ENCODE assay signal across 7 cellular contexts in genomic region chr4:153684182-153685073, GRCh38. TPM values are rescaled to one million over a fixed set of nuclear protein-coding genes. Genes with fewer than 3 reads are reported as not detected.
DNase-seq lines count a peak whose midpoint lies in the region; ATAC-seq and TF ChIP-seq lines count a peak whose summit lies in the region.

TSS of gene TLR2 (plus strand) at chr4:153684280. CDS start at chr4:153702908, 18,628 bp downstream.

- intact Hi-C loops in PC-9 (cut with micrococcal nuclease; ENCODE audit: unreplicated experiment): no loop called here
- intact Hi-C loops in cardiac septum (cut with DNase I): no loop called here
- intact Hi-C loops in upper lobe of right lung (cut with DNase I): no loop called here

- no TSS peak for BruUV-seq in PC-9 (replicated peaks; lab: Mats Ljungman, UMichigan)

- H2AFZ ChIP-seq in PC-9: peak within 1 kb of the TSS; percentile 90

- DNase-seq in PC-9 (peak in 1 of 2 experiments; percentile 50), cardiac septum (ENCODE audit: low spot score) (peak; percentile 96), progenitor cell of endocrine pancreas (ENCODE audit: low spot score, unreplicated experiment) (peak; percentile 51), upper lobe of right lung (peak; percentile 94)
- peak; percentile 73 for DNase-seq in activated naive CD4-positive, alpha-beta T cell treated with Interleukin-2 at 50 U/mL for 16 hours

- peaks cover 42% of the 10 kb centered on the region for H3K27me3 Mint-ChIP-seq in progenitor cell of endocrine pancreas

- H3K4me2 ChIP-seq in PC-9: peak within 1 kb of the TSS; percentile 93

- peak within 1 kb of the TSS; percentile 74 for H3K4me3 Mint-ChIP-seq in progenitor cell of endocrine pancreas (ENCODE audit: low read depth)

- peaks cover 16% of the 10 kb centered on the region for H3K36me3 Mint-ChIP-seq in progenitor cell of endocrine pancreas (ENCODE audit: insufficient read depth)

- H3K9me2 ChIP-seq in PC-9 (ENCODE audit: insufficient read depth): no peaks in the 10 kb centered on the region

- CTCF ChIA-PET in PC-9 (lab: Charles Lee): interaction anchor here (0.7 kb wide), 1 partner anchor 1858 kb away, joined by 3 read pairs; no protein-coding TSS in a partner anchor

- TF ChIP-seq CTCF in PC-9 (conservative IDR thresholded peaks at IDR 0.05) (no peak), progenitor cell of endocrine pancreas (IDR thresholded peaks at IDR 0.05; ENCODE audit: unreplicated experiment) (peak; percentile 7), upper lobe of right lung (IDR thresholded peaks at IDR 0.05) (no peak)

- H3K36me3 ChIP-seq in PC-9 (ENCODE audit: low read depth) (no peaks in the 10 kb centered on the region), upper lobe of right lung (peaks cover 13% of the 10 kb centered on the region)

- H3K9me3 ChIP-seq in PC-9 (ENCODE audit: insufficient read depth, low read depth) (no peaks in the 10 kb centered on the region), upper lobe of right lung (peaks cover 9% of the 10 kb centered on the region)

- POLR2A ChIA-PET in PC-9 (lab: Charles Lee; ENCODE audit: unreplicated experiment): interaction anchor here (0.6 kb wide), 1 partner anchor 83 kb away, joined by 8 read pairs; no protein-coding TSS in a partner anchor

- H3K27me3 ChIP-seq in PC-9 (ENCODE audit: insufficient read depth, low read depth): no peaks in the 10 kb centered on the region; the same call in 1 of the 2 replicates
- no peaks in the 10 kb centered on the region for H3K27me3 ChIP-seq in upper lobe of right lung

- H4K20me1 ChIP-seq in PC-9 (ENCODE audit: insufficient read depth): no peaks in the 10 kb centered on the region

- no peaks in the 10 kb centered on the region for H3K79me2 ChIP-seq in PC-9 (ENCODE audit: low read depth)

- H3K4me1 ChIP-seq in PC-9 (replicated peaks; ENCODE audit: insufficient read depth) (no peaks in the 10 kb centered on the region), upper lobe of right lung (peaks cover 10% of the 10 kb centered on the region)

- H3K4me3 ChIP-seq in PC-9 (peak within 1 kb of the TSS; percentile 69), upper lobe of right lung (peak within 1 kb of the TSS; percentile 65)

- no peaks in the 10 kb centered on the region for H3F3A ChIP-seq in PC-9 (ENCODE audit: insufficient read depth, low read depth)

- peak within 1 kb of the TSS; percentile 19 for H3K27ac Mint-ChIP-seq in progenitor cell of endocrine pancreas

- peaks cover 10% of the 10 kb centered on the region for H3K9me3 Mint-ChIP-seq in progenitor cell of endocrine pancreas (ENCODE audit: low read depth)

- peak; percentile 93 for ATAC-seq in GM18867 (IDR thresholded peaks at IDR 0.05; ENCODE audit: unreplicated experiment)
- ATAC-seq in HG02884 (IDR thresholded peaks at IDR 0.05; ENCODE audit: unreplicated experiment): peak; percentile 78
- peak; percentile 94 for ATAC-seq in upper lobe of right lung

- H3K4me1 Mint-ChIP-seq in progenitor cell of endocrine pancreas (ENCODE audit: low read depth): peaks cover 3% of the 10 kb centered on the region

- H3K27ac ChIP-seq in PC-9 (no peak within 1 kb of the TSS), upper lobe of right lung (peak within 1 kb of the TSS; percentile 79)

RNA-seq across cellular contexts. Expression of gene TLR2, which starts in this region (rescaled TPM):
- total RNA-seq in PC-9 (2021) (0.55 and 1.1 TPM in 2 replicates), cardiac septum (5.1 TPM), progenitor cell of endocrine pancreas (4.8 and 5.1 TPM in 2 replicates), upper lobe of right lung (94.0 TPM)

Comparison
In these comparisons a context has a peak if more than half of its experiments do, and no peak if none do; other contexts are left out.
1. RNA of gene TLR2 (total RNA-seq): 94.0 TPM in upper lobe of right lung (single experiment); 4.8 to 5.1 TPM in progenitor cell of endocrine pancreas, 5.1 TPM in cardiac septum (single experiment) and 0.55 to 1.1 TPM in PC-9; every median in the first group is over 10 times any median in the second.
2. Peak in every context shown above with its lines, with median percentiles within 50 percentile points of each other: ATAC-seq.